In the genomic region with DNA sequence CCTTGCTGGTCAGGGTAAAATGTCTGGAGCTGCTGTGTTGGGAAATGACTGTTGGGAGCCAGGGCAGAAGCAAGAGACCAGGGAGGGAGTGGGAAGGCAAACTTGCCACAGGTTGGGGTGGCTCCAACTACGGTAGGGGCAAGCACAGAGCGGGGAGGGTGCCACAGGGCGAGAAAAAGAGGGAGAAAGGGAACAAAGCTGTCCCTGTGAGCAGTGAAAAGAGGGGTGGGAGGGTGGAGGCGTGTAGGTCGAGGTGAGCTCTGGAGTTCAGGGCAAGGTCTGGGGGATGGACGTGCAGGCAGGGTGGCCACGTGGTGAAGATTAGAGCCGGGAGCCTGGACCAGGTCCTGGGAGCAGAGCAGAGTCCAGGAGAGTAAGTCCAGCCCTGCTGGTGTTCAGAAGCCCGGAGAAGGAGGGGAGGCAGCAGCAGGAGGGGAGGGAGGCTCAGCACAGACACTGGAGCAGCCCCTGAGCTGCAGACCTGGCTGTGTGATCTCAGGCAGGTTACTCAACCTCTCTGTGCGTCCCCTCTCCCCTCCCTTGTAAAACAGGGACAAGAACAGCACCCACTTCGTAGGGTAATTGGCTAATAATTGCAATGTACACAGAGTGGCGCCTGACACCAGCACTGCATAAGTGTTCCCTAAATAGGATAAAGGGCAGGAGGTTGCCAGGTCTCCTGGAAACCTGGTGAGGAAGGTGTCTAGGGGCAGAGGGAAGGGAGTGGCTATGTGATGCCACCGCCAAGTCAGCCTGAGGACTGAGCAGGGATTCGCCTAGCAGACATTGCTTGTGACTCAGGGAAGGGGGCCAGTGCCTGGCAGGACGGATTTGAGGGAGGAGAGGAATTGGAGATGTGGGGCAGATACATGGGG, we compare ENCODE assay signal across 10 cellular contexts.
DNase-seq lines count a peak whose midpoint lies in the region; ATAC-seq and TF ChIP-seq lines count a peak whose summit lies in the region.
"Had no signal": no experiment of that assay in that cellular context is flagged by ENCODE, and none has a peak within 500 bp of the region (broad histone marks: within the 10 kb centered on the region; RNA-seq: fewer than 3 reads in every experiment).

No MANE protein-coding gene starts in this region.

- no peak for TF ChIP-seq CTCF in RWPE1 (conservative IDR thresholded peaks at IDR 0.05; ENCODE audit: low read depth)
- no peak for TF ChIP-seq CTCF in foreskin fibroblast (IDR thresholded peaks at IDR 0.05; ENCODE audit: low read depth, low read length)

- peak; percentile 45 for DNase-seq in DMS 273 (lab: John Stamatoyannopoulos, UW; ENCODE audit: unreplicated experiment)
- DNase-seq in DMS 273 treated with DMSO at 0.1 percent for 48 hours (lab: John Stamatoyannopoulos, UW), result no peak
- peak; percentile 39 for DNase-seq in RWPE1 (ENCODE audit: low spot score)
- peak; percentile 32 to 62 for DNase-seq in foreskin fibroblast
- no peak for DNase-seq in SKM-1 (lab: John Stamatoyannopoulos, UW; ENCODE audit: unreplicated experiment)
- DNase-seq: 8988T; effector CD4-positive, alpha-beta T cell had no signal

- H3K4me3 ChIP-seq in foreskin fibroblast (ENCODE audit: low read depth in 1 of 2, low read length in 2 of 2) (no peak overlapping the region), skin epidermis (no peak overlapping the region)

- CTCF ChIA-PET in RWPE1 (lab: Yijun Ruan, JAX), result interaction anchor here (0.5 to 0.9 kb wide), 2 partner anchors 16 to 27 kb away, joined by 3 to 5 read pairs; no protein-coding TSS in a partner anchor

- ATAC-seq in HG03135 (IDR thresholded peaks at IDR 0.05; ENCODE audit: unreplicated experiment) (no peak), HG03196 (IDR thresholded peaks at IDR 0.05; ENCODE audit: unreplicated experiment) (no peak)

- H3K27ac ChIP-seq in RWPE1 (peak overlapping the region; percentile 100), skin epidermis (peak overlapping the region in 19 of 21 experiments; percentile 4 to 96 (median 76))

- POLR2A ChIA-PET in RWPE1 (lab: Yijun Ruan, JAX; ENCODE audit: low non-redundant PET), result interaction anchor here (0.6 kb wide), 1 partner anchor 74 kb away, joined by 4 read pairs; no protein-coding TSS in a partner anchor

Comparison
In these comparisons a context has a peak if more than half of its experiments do, and no peak if none do; other contexts are left out.
1. DNase-seq: peak in DMS 273 (single experiment), RWPE1 (single experiment) and foreskin fibroblast (2 of 2); none in DMS 273 treated with DMSO at 0.1 percent for 48 hours (single experiment) and SKM-1 (single experiment).